In the genomic region with DNA sequence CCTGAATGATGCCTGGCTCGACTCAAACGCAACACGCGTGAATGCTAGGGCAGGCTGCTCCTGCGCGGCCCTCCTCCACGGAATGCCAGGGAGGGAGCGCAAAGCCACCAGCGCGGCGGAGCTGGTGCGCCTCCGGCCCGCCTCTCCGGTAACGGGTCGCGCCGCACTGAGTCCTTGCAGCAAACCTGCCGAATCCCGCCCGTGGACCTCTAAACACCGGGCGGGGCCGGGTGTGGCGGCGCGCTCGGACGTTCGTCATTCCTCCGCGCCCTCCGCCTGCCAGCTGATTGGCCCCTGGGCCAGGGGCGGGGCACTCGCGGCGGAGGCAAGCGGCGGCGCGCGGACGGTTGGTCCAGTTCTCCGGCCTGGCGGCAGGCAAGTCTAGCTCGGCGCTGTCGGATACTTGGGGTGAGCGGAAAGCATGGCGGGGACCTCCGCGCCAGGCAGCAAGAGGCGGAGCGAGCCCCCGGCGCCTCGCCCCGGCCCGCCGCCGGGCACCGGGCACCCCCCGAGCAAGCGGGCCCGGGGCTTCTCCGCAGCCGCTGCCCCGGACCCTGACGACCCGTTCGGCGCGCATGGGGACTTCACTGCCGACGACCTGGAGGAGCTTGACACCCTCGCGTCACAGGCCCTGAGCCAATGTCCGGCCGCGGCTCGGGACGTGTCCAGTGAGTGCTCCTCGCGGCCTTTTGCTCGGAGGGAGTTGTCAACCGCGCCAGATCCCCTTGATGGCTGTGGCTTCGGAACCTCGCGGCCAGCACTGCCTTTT, we compare ENCODE assay signal across 1 cellular context.
TF ChIP-seq lines count a peak whose summit lies in the region.

A gene (plus strand): TSS at position 313 of the 769 bp plus-strand sequence. CDS start 109 bp downstream, at position 422.

TF ChIP-seq in HepG2, 621 proteins besides CTCF, POLR2A, EP300 and RAD21 (continued from another document and continues in another):
- TF ChIP-seq, protein P1, sequence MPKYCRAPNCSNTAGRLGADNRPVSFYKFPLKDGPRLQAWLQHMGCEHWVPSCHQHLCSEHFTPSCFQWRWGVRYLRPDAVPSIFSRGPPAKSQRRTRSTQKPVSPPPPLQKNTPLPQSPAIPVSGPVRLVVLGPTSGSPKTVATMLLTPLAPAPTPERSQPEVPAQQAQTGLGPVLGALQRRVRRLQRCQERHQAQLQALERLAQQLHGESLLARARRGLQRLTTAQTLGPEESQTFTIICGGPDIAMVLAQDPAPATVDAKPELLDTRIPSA (CRISPR knock-in tag; IDR thresholded peaks at IDR 0.05; ENCODE audit: borderline replicate concordance), result peak; percentile 80; the same call in 1 of the 2 replicates
- TF ChIP-seq ZNF234 (CRISPR knock-in tag; conservative IDR thresholded peaks at IDR 0.05) (peak; percentile 55; the same call in 1 of the 2 replicates), SP4 (CRISPR knock-in tag; IDR thresholded peaks at IDR 0.05) (peak; percentile 92), HMG20A (CRISPR knock-in tag; IDR thresholded peaks at IDR 0.05; ENCODE audit: borderline replicate concordance) (no peak), MAFK (conservative IDR thresholded peaks at IDR 0.05 in 1 of 2, IDR thresholded peaks at IDR 0.05 in 1 of 2; ENCODE audit: low read length in 2 of 2) (no peak), SPEN (CRISPR knock-in tag; IDR thresholded peaks at IDR 0.05; ENCODE audit: low read depth) (peak; percentile 88), AKAP8 (CRISPR knock-in tag; IDR thresholded peaks at IDR 0.05) (peak; percentile 72; the same call in 1 of the 2 replicates), KLF16 (CRISPR knock-in tag; IDR thresholded peaks at IDR 0.05) (peak in 1 of 2 experiments; percentile 88; a peak in 2 of 4 replicates), ZNF232 (CRISPR knock-in tag; IDR thresholded peaks at IDR 0.05; ENCODE audit: borderline replicate concordance) (no peak; the same call in 1 of the 2 replicates), ATF7 (IDR thresholded peaks at IDR 0.05) (no peak), ATF7 (CRISPR knock-in tag; IDR thresholded peaks at IDR 0.05) (no peak), CREB1 (IDR thresholded peaks at IDR 0.05) (peak; percentile 96), CREB1 (CRISPR knock-in tag; IDR thresholded peaks at IDR 0.05) (peak; percentile 97), STAT5B (CRISPR knock-in tag; IDR thresholded peaks at IDR 0.05) (no peak), ZMYM4 (CRISPR knock-in tag; IDR thresholded peaks at IDR 0.05) (peak; percentile 78; the same call in 1 of the 2 replicates), ZNF569 (CRISPR knock-in tag; IDR thresholded peaks at IDR 0.05; ENCODE audit: borderline replicate concordance) (no peak), KDM2A (CRISPR knock-in tag; IDR thresholded peaks at IDR 0.05; ENCODE audit: borderline replicate concordance, low read depth) (peak; percentile 93), POLR2G (IDR thresholded peaks at IDR 0.05; ENCODE audit: low read depth, low read length) (peak; percentile 96), KMT2A (CRISPR knock-in tag; IDR thresholded peaks at IDR 0.05) (peak; percentile 89), ONECUT2 (CRISPR knock-in tag; IDR thresholded peaks at IDR 0.05) (0 out of 2 replicates have a peak, but pooled peaks have one; percentile 12), ATF1 (CRISPR knock-in tag; IDR thresholded peaks at IDR 0.05) (peak; percentile 94), NR2F2 (IDR thresholded peaks at IDR 0.05; ENCODE audit: borderline replicate concordance, low read depth) (peak; percentile 49; the same call in 1 of the 2 replicates), ZNF382 (CRISPR knock-in tag; IDR thresholded peaks at IDR 0.05; ENCODE audit: borderline replicate concordance) (no peak), NONO (IDR thresholded peaks at IDR 0.05) (no peak), NONO (CRISPR knock-in tag; conservative IDR thresholded peaks at IDR 0.05) (peak; percentile 91), ZFP37 (CRISPR knock-in tag; IDR thresholded peaks at IDR 0.05; ENCODE audit: borderline replicate concordance) (no peak), CBX1 (IDR thresholded peaks at IDR 0.05; ENCODE audit: low read depth) (peak; percentile 50), MED8 (CRISPR knock-in tag; IDR thresholded peaks at IDR 0.05; ENCODE audit: insufficient replicate concordance) (peak; percentile 51), HNF4A (CRISPR knock-in tag; IDR thresholded peaks at IDR 0.05) (no peak), WIZ (CRISPR knock-in tag; IDR thresholded peaks at IDR 0.05) (peak; percentile 22; the same call in 1 of the 2 replicates), MLLT10 (CRISPR knock-in tag; IDR thresholded peaks at IDR 0.05) (no peak), ZNF777 (CRISPR knock-in tag; IDR thresholded peaks at IDR 0.05) (peak; percentile 61; the same call in 1 of the 2 replicates), ZNF556 (CRISPR knock-in tag; IDR thresholded peaks at IDR 0.05; ENCODE audit: borderline replicate concordance) (no peak), MYNN (CRISPR knock-in tag; IDR thresholded peaks at IDR 0.05; ENCODE audit: low read depth) (no peak; the same call in 1 of the 2 replicates), SKI (IDR thresholded peaks at IDR 0.05; ENCODE audit: partially characterized antibody) (peak; percentile 7)
- TF ChIP-seq, protein P2, sequence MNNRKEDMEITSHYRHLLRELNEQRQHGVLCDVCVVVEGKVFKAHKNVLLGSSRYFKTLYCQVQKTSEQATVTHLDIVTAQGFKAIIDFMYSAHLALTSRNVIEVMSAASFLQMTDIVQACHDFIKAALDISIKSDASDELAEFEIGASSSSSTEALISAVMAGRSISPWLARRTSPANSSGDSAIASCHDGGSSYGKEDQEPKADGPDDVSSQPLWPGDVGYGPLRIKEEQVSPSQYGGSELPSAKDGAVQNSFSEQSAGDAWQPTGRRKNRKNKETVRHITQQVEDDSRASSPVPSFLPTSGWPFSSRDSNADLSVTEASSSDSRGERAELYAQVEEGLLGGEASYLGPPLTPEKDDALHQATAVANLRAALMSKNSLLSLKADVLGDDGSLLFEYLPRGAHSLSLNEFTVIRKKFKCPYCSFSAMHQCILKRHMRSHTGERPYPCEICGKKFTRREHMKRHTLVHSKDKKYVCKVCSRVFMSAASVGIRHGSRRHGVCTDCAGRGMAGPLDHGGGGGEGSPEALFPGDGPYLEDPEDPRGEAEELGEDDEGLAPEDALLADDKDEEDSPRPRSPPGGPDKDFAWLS (CRISPR knock-in tag; IDR thresholded peaks at IDR 0.05; ENCODE audit: borderline replicate concordance), result no peak
- TF ChIP-seq, protein P3, sequence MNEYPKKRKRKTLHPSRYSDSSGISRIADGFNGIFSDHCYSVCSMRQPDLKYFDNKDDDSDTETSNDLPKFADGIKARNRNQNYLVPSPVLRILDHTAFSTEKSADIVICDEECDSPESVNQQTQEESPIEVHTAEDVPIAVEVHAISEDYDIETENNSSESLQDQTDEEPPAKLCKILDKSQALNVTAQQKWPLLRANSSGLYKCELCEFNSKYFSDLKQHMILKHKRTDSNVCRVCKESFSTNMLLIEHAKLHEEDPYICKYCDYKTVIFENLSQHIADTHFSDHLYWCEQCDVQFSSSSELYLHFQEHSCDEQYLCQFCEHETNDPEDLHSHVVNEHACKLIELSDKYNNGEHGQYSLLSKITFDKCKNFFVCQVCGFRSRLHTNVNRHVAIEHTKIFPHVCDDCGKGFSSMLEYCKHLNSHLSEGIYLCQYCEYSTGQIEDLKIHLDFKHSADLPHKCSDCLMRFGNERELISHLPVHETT (CRISPR knock-in tag; conservative IDR thresholded peaks at IDR 0.05), result peak; percentile 88
- TF ChIP-seq, protein P4, sequence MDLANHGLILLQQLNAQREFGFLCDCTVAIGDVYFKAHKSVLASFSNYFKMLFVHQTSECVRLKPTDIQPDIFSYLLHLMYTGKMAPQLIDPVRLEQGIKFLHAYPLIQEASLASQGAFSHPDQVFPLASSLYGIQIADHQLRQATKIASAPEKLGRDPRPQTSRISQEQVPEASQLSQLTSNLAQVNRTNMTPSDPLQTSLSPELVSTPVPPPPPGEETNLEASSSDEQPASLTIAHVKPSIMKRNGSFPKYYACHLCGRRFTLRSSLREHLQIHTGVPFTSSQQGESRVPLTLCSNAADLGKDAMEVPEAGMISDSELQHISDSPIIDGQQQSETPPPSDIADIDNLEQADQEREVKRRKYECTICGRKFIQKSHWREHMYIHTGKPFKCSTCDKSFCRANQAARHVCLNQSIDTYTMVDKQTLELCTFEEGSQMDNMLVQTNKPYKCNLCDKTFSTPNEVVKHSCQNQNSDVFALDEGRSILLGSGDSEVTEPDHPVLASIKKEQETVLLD (CRISPR knock-in tag; IDR thresholded peaks at IDR 0.05; ENCODE audit: low read depth), result peak; percentile 90
- TF ChIP-seq, protein P5, sequence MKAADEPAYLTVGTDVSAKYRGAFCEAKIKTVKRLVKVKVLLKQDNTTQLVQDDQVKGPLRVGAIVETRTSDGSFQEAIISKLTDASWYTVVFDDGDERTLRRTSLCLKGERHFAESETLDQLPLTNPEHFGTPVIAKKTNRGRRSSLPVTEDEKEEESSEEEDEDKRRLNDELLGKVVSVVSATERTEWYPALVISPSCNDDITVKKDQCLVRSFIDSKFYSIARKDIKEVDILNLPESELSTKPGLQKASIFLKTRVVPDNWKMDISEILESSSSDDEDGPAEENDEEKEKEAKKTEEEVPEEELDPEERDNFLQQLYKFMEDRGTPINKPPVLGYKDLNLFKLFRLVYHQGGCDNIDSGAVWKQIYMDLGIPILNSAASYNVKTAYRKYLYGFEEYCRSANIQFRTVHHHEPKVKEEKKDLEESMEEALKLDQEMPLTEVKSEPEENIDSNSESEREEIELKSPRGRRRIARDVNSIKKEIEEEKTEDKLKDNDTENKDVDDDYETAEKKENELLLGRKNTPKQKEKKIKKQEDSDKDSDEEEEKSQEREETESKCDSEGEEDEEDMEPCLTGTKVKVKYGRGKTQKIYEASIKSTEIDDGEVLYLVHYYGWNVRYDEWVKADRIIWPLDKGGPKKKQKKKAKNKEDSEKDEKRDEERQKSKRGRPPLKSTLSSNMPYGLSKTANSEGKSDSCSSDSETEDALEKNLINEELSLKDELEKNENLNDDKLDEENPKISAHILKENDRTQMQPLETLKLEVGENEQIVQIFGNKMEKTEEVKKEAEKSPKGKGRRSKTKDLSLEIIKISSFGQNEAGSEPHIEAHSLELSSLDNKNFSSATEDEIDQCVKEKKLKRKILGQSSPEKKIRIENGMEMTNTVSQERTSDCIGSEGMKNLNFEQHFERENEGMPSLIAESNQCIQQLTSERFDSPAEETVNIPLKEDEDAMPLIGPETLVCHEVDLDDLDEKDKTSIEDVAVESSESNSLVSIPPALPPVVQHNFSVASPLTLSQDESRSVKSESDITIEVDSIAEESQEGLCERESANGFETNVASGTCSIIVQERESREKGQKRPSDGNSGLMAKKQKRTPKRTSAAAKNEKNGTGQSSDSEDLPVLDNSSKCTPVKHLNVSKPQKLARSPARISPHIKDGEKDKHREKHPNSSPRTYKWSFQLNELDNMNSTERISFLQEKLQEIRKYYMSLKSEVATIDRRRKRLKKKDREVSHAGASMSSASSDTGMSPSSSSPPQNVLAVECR (CRISPR knock-in tag; IDR thresholded peaks at IDR 0.05; ENCODE audit: borderline replicate concordance), result peak; percentile 97
- TF ChIP-seq, protein P6, sequence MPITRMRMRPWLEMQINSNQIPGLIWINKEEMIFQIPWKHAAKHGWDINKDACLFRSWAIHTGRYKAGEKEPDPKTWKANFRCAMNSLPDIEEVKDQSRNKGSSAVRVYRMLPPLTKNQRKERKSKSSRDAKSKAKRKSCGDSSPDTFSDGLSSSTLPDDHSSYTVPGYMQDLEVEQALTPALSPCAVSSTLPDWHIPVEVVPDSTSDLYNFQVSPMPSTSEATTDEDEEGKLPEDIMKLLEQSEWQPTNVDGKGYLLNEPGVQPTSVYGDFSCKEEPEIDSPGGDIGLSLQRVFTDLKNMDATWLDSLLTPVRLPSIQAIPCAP (CRISPR knock-in tag; IDR thresholded peaks at IDR 0.05; ENCODE audit: low read depth), result no peak
- TF ChIP-seq, protein P7, sequence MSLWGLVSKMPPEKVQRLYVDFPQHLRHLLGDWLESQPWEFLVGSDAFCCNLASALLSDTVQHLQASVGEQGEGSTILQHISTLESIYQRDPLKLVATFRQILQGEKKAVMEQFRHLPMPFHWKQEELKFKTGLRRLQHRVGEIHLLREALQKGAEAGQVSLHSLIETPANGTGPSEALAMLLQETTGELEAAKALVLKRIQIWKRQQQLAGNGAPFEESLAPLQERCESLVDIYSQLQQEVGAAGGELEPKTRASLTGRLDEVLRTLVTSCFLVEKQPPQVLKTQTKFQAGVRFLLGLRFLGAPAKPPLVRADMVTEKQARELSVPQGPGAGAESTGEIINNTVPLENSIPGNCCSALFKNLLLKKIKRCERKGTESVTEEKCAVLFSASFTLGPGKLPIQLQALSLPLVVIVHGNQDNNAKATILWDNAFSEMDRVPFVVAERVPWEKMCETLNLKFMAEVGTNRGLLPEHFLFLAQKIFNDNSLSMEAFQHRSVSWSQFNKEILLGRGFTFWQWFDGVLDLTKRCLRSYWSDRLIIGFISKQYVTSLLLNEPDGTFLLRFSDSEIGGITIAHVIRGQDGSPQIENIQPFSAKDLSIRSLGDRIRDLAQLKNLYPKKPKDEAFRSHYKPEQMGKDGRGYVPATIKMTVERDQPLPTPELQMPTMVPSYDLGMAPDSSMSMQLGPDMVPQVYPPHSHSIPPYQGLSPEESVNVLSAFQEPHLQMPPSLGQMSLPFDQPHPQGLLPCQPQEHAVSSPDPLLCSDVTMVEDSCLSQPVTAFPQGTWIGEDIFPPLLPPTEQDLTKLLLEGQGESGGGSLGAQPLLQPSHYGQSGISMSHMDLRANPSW (CRISPR knock-in tag; IDR thresholded peaks at IDR 0.05; ENCODE audit: borderline replicate concordance), result no peak
- TF ChIP-seq, protein P8, sequence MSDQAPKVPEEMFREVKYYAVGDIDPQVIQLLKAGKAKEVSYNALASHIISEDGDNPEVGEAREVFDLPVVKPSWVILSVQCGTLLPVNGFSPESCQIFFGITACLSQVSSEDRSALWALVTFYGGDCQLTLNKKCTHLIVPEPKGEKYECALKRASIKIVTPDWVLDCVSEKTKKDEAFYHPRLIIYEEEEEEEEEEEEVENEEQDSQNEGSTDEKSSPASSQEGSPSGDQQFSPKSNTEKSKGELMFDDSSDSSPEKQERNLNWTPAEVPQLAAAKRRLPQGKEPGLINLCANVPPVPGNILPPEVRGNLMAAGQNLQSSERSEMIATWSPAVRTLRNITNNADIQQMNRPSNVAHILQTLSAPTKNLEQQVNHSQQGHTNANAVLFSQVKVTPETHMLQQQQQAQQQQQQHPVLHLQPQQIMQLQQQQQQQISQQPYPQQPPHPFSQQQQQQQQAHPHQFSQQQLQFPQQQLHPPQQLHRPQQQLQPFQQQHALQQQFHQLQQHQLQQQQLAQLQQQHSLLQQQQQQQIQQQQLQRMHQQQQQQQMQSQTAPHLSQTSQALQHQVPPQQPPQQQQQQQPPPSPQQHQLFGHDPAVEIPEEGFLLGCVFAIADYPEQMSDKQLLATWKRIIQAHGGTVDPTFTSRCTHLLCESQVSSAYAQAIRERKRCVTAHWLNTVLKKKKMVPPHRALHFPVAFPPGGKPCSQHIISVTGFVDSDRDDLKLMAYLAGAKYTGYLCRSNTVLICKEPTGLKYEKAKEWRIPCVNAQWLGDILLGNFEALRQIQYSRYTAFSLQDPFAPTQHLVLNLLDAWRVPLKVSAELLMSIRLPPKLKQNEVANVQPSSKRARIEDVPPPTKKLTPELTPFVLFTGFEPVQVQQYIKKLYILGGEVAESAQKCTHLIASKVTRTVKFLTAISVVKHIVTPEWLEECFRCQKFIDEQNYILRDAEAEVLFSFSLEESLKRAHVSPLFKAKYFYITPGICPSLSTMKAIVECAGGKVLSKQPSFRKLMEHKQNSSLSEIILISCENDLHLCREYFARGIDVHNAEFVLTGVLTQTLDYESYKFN (CRISPR knock-in tag; conservative IDR thresholded peaks at IDR 0.05), result 0 out of 2 replicates have a peak, but pooled peaks have one; percentile 9
- TF ChIP-seq, protein P9, sequence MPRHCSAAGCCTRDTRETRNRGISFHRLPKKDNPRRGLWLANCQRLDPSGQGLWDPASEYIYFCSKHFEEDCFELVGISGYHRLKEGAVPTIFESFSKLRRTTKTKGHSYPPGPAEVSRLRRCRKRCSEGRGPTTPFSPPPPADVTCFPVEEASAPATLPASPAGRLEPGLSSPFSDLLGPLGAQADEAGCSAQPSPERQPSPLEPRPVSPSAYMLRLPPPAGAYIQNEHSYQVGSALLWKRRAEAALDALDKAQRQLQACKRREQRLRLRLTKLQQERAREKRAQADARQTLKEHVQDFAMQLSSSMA (CRISPR knock-in tag; IDR thresholded peaks at IDR 0.05), result 0 out of 2 replicates have a peak, but pooled peaks have one; percentile 23
